Comparison of ENCODE assay signal across 8 cellular contexts in the genomic region with DNA sequence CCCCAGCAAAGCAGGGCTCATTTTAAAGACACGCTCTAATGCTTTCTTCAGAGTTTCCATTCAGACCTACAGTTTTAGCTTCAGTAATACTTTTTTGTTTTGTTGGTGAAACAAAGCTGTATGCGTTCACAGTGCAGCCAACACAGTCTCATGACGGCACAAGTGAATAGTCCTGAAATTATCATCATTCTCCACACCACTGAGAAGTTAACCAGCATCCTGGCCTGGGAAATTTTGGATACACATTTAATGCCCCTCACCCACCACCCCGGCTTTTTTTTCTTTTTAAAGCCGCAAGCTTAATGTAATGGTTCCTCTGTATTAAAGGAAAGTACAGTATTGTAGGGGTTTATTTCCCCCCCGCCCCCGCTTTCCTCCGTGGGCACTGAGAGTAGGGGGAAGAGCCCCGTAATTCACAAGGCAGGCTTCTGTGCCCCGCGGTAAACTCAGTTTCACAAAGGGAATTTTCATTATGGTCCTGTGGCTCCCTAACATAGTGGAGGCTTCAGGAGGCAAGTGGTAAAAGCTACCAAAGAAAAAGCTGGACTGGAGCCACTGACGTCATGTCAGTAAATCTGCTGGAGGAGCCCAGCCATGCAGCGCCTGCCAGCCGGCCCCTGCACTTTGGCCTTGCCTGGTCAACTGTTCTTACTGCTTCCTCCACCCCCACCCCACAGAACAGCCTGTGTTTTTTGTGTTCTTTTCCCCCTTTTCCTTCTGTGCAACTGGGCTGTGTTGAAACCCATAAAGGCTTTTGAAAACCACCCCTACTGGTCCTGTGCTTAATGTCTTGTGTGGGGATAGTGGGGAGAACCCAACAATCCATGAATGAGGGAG. TPM values are rescaled to one million over a fixed set of nuclear protein-coding genes. Genes with fewer than 3 reads are reported as not detected.
DNase-seq lines count a peak whose midpoint lies in the region; ATAC-seq and TF ChIP-seq lines count a peak whose summit lies in the region.

No MANE protein-coding gene starts in this region.

- H3K4me3 ChIP-seq in esophagus squamous epithelium: peak overlapping the region in 2 of 4 donors; percentile 30 to 50

- H3K27me3 ChIP-seq in esophagus squamous epithelium: no peaks in the 10 kb centered on the region

- no peak for TF ChIP-seq CTCF in esophagus squamous epithelium (IDR thresholded peaks at IDR 0.05)

- peak overlapping the region; percentile 89 to 95 (median 92) for H3K27ac ChIP-seq in esophagus squamous epithelium

- DNase-seq in EL (peak; percentile 95), RKO (ENCODE audit: low spot score) (peak; percentile 93), esophagus squamous epithelium (lab: John Stamatoyannopoulos, UW) (peak; percentile 6), myocyte (ENCODE audit: low read depth) (peak; percentile 95), GDM1 (lab: John Stamatoyannopoulos, UW) (no peak), GOT3 (lab: John Stamatoyannopoulos, UW) (no peak)

- H3K4me1 ChIP-seq in esophagus squamous epithelium: peaks cover 32 to 94% (median 54%) of the 10 kb centered on the region in 3 donors

- intact Hi-C loops in esophagus squamous epithelium (cut with DNase I): no loop called here

- 37 to 38% methylated on average over 13 to 14 of the region's 14 CpGs for WGBS in esophagus squamous epithelium, 2 donors

- no peaks in the 10 kb centered on the region for H3K36me3 ChIP-seq in esophagus squamous epithelium

- H3K9me3 ChIP-seq in esophagus squamous epithelium: no peaks in the 10 kb centered on the region

- no peak for TF ChIP-seq POLR2A in esophagus squamous epithelium (IDR thresholded peaks at IDR 0.05)

- ATAC-seq in HG03175 (IDR thresholded peaks at IDR 0.05; ENCODE audit: unreplicated experiment): no peak
- no peak for ATAC-seq in GM19463 (IDR thresholded peaks at IDR 0.05; ENCODE audit: unreplicated experiment)

RNA-seq across cellular contexts. Expression of gene TEAD1, which starts 18.2 kb away (rescaled TPM):
- total RNA-seq in esophagus squamous epithelium (10 to 100 TPM; 33.3 to 75.2 (median 49.8) TPM), myocyte (131 and 136 TPM in 2 replicates)
- polyA plus RNA-seq in myocyte (2012): 68.1 TPM

Comparison
In these comparisons a context has a peak if more than half of its experiments do, and no peak if none do; other contexts are left out.
1. DNase-seq: peak in EL (single experiment), RKO (single experiment), esophagus squamous epithelium (single experiment) and myocyte (single experiment); none in GDM1 (single experiment) and GOT3 (single experiment).